ENCODE assay signal across 17 cellular contexts in the genomic region with DNA sequence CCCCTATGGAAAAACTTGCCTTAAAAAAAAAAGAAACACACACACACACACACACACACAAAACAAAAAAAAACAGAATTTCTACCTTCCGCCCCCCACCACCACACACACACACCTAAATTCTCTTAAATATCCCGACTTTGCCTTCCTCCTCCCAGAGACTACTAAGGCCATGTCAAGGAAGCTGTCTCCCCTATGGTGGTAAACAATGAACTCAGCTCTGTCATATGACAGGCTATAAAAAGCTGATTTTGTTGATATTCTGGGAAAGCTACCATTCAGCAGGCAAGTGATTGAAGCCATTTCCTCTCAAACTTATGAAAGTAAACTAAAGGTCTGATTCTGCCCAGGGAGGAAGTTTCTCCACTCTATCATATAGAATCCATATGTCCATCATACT.
"Had no signal": no experiment of that assay in that cellular context is flagged by ENCODE, and none has a peak within 500 bp of the region (broad histone marks: within the 10 kb centered on the region; RNA-seq: fewer than 3 reads in every experiment).

No MANE protein-coding gene starts in this region.

- H3K27ac ChIP-seq: cardiac muscle cell, gastrocnemius medialis, heart right ventricle, thoracic aorta, upper lobe of right lung had no signal

- H3K4me3 Mint-ChIP-seq: activated CD4-positive, alpha-beta memory T cell treated with anti-CD3 and anti-CD28 coated beads for 36 hours; activated CD4-positive, alpha-beta T cell treated with anti-CD3 and anti-CD28 coated beads for 36 hours; activated CD8-positive, alpha-beta memory T cell treated with anti-CD3 and anti-CD28 coated beads, Interleukin-2, amount 10 ng/mL, durations not matched to agents 7 days and 5 days; activated naive CD8-positive, alpha-beta T cell treated with anti-CD3 and anti-CD28 coated beads, Interleukin-2, amount 10 ng/mL, durations not matched to agents 7 days and 5 days; activated T-helper 17 cell treated with anti-CD3 and anti-CD28 coated beads, Interleukin-2, amount 50 U/mL, for 72 hours; endodermal cell; immature natural killer cell; natural killer cell treated with Interleukin-12 subunit alpha and Interleukin-12 subunit beta and Interleukin-15 and Interleukin-18, amount 100 ng/mL, for 72 hours; stimulated activated naive B cell treated with anti-CD40 and anti-IgM and Interleukin-4, amounts not matched to agents 10 μg/mL and 1 μg/mL and 100 μg/mL, for 72 hours; T-helper 2 cell treated with Interferon-gamma antibody and Interleukin-4, amounts not matched to agents 5 μg/mL and 100 μg/mL, for 36 hours had no signal

- H3K27me3 Mint-ChIP-seq: activated CD4-positive, alpha-beta memory T cell treated with anti-CD3 and anti-CD28 coated beads for 36 hours; activated CD8-positive, alpha-beta memory T cell treated with anti-CD3 and anti-CD28 coated beads, Interleukin-2, amount 10 ng/mL, durations not matched to agents 7 days and 5 days; activated naive CD8-positive, alpha-beta T cell treated with anti-CD3 and anti-CD28 coated beads, Interleukin-2, amount 10 ng/mL, durations not matched to agents 7 days and 5 days; activated T-helper 17 cell treated with anti-CD3 and anti-CD28 coated beads, Interleukin-2, amount 50 U/mL, for 72 hours had no signal

- H3K9me3 ChIP-seq: gastrocnemius medialis, thoracic aorta, upper lobe of right lung had no signal

- H3K36me3 ChIP-seq: cardiac muscle cell, gastrocnemius medialis, heart right ventricle, thoracic aorta, upper lobe of right lung had no signal

- H3K27ac Mint-ChIP-seq: activated CD4-positive, alpha-beta memory T cell treated with anti-CD3 and anti-CD28 coated beads for 36 hours; activated CD4-positive, alpha-beta T cell treated with anti-CD3 and anti-CD28 coated beads for 36 hours; activated CD8-positive, alpha-beta memory T cell treated with anti-CD3 and anti-CD28 coated beads, Interleukin-2, amount 10 ng/mL, durations not matched to agents 7 days and 5 days; activated naive CD8-positive, alpha-beta T cell treated with anti-CD3 and anti-CD28 coated beads, Interleukin-2, amount 10 ng/mL, durations not matched to agents 7 days and 5 days; activated T-helper 17 cell treated with anti-CD3 and anti-CD28 coated beads, Interleukin-2, amount 50 U/mL, for 72 hours; endodermal cell; immature natural killer cell; natural killer cell treated with Interleukin-12 subunit alpha and Interleukin-12 subunit beta and Interleukin-15 and Interleukin-18, amount 100 ng/mL, for 72 hours; stimulated activated naive B cell treated with anti-CD40 and anti-IgM and Interleukin-4, amounts not matched to agents 10 μg/mL and 1 μg/mL and 100 μg/mL, for 72 hours; T-helper 2 cell treated with Interferon-gamma antibody and Interleukin-4, amounts not matched to agents 5 μg/mL and 100 μg/mL, for 36 hours had no signal

- H3K4me1 Mint-ChIP-seq: activated CD4-positive, alpha-beta T cell treated with anti-CD3 and anti-CD28 coated beads for 36 hours; activated CD8-positive, alpha-beta memory T cell treated with anti-CD3 and anti-CD28 coated beads, Interleukin-2, amount 10 ng/mL, durations not matched to agents 7 days and 5 days; activated naive CD8-positive, alpha-beta T cell treated with anti-CD3 and anti-CD28 coated beads, Interleukin-2, amount 10 ng/mL, durations not matched to agents 7 days and 5 days; activated T-helper 17 cell treated with anti-CD3 and anti-CD28 coated beads, Interleukin-2, amount 50 U/mL, for 72 hours; immature natural killer cell; stimulated activated naive B cell treated with anti-CD40 and anti-IgM and Interleukin-4, amounts not matched to agents 10 μg/mL and 1 μg/mL and 100 μg/mL, for 72 hours had no signal

- H3K36me3 Mint-ChIP-seq: activated CD8-positive, alpha-beta memory T cell treated with anti-CD3 and anti-CD28 coated beads, Interleukin-2, amount 10 ng/mL, durations not matched to agents 7 days and 5 days; activated naive CD8-positive, alpha-beta T cell treated with anti-CD3 and anti-CD28 coated beads, Interleukin-2, amount 10 ng/mL, durations not matched to agents 7 days and 5 days; natural killer cell treated with Interleukin-12 subunit alpha and Interleukin-12 subunit beta and Interleukin-15 and Interleukin-18, amount 100 ng/mL, for 72 hours; stimulated activated naive B cell treated with anti-CD40 and anti-IgM and Interleukin-4, amounts not matched to agents 10 μg/mL and 1 μg/mL and 100 μg/mL, for 72 hours had no signal

- ATAC-seq: activated CD4-positive, alpha-beta T cell treated with anti-CD3 and anti-CD28 coated beads for 36 hours; activated CD8-positive, alpha-beta memory T cell treated with anti-CD3 and anti-CD28 coated beads, Interleukin-2, amount 10 ng/mL, durations not matched to agents 7 days and 5 days; activated T-helper 17 cell treated with anti-CD3 and anti-CD28 coated beads, Interleukin-2, amount 50 U/mL, for 72 hours; gastrocnemius medialis; heart right ventricle; natural killer cell treated with Interleukin-12 subunit alpha and Interleukin-12 subunit beta and Interleukin-15 and Interleukin-18, amount 100 ng/mL, for 72 hours; stimulated activated naive B cell treated with anti-CD40 and anti-IgM and Interleukin-4, amounts not matched to agents 10 μg/mL and 1 μg/mL and 100 μg/mL, for 72 hours; upper lobe of right lung had no signal

- H3K27me3 ChIP-seq: cardiac muscle cell, gastrocnemius medialis, heart right ventricle, upper lobe of right lung had no signal

- H3K4me3 ChIP-seq: cardiac muscle cell, gastrocnemius medialis, heart right ventricle, thoracic aorta, upper lobe of right lung had no signal

- H3K9me3 Mint-ChIP-seq: activated naive CD8-positive, alpha-beta T cell treated with anti-CD3 and anti-CD28 coated beads, Interleukin-2, amount 10 ng/mL, durations not matched to agents 7 days and 5 days; endodermal cell; T-helper 2 cell treated with Interferon-gamma antibody and Interleukin-4, amounts not matched to agents 5 μg/mL and 100 μg/mL, for 36 hours had no signal

- DNase-seq: activated CD4-positive, alpha-beta memory T cell treated with anti-CD3 and anti-CD28 coated beads for 36 hours; activated CD4-positive, alpha-beta T cell treated with anti-CD3 and anti-CD28 coated beads for 36 hours; activated CD8-positive, alpha-beta memory T cell treated with anti-CD3 and anti-CD28 coated beads, Interleukin-2, amount 10 ng/mL, durations not matched to agents 7 days and 5 days; activated naive CD4-positive, alpha-beta T cell; activated naive CD8-positive, alpha-beta T cell treated with anti-CD3 and anti-CD28 coated beads, Interleukin-2, amount 10 ng/mL, durations not matched to agents 7 days and 5 days; amygdala; endodermal cell; gastrocnemius medialis; heart right ventricle; immature natural killer cell; stimulated activated naive B cell treated with anti-CD40 and anti-IgM and Interleukin-4, amounts not matched to agents 10 μg/mL and 1 μg/mL and 100 μg/mL, for 72 hours; upper lobe of right lung had no signal

- H3K4me1 ChIP-seq: gastrocnemius medialis, heart right ventricle, upper lobe of right lung had no signal
